8 cellular contexts compared by ENCODE assay signal in genomic region chr1:226548281-226549093, GRCh38. TPM values are rescaled to one million over a fixed set of nuclear protein-coding genes. Genes with fewer than 3 reads are reported as not detected.
DNase-seq lines count a peak whose midpoint lies in the region; ATAC-seq and TF ChIP-seq lines count a peak whose summit lies in the region.

Gene STUM, plus strand, starts transcription at chr1:226548764. Its CDS starts 141 bp downstream, at chr1:226548905.

- peaks cover 73% of the 10 kb centered on the region for H3K27me3 Mint-ChIP-seq in activated T-helper 2 cell treated with anti-CD3 and anti-CD28 coated beads, Interferon-gamma antibody, Interleukin-2, Interleukin-4, amounts not matched to agents 10 μg/mL and 5 μg/mL and 100 μg/mL, durations not matched to agents 14 hours and 24 hours and 36 hours (ENCODE audit: low read depth)

- ATAC-seq in body of pancreas (peak; percentile 67), HG03442 (IDR thresholded peaks at IDR 0.05; ENCODE audit: unreplicated experiment) (no peak)

- intact Hi-C loops in body of pancreas (cut with DNase I), result no loop called here
- intact Hi-C loops in activated T-helper 2 cell treated with anti-CD3 and anti-CD28 coated beads, Interferon-gamma antibody, Interleukin-2, Interleukin-4, amounts not matched to agents 10 μg/mL and 5 μg/mL and 100 μg/mL, durations not matched to agents 14 hours and 24 hours and 36 hours (cut with micrococcal nuclease), result loop anchor here (5.0 kb wide), 1 partner anchor 279 kb away; no protein-coding TSS in a partner anchor

- peak; percentile 4 to 5 for DNase-seq in NOMO-1 (lab: John Stamatoyannopoulos, UW; ENCODE audit: unreplicated experiment in 2 of 2)
- no peak for DNase-seq in NOMO-1 treated with dmso at 0.1 percent for 144 hours (lab: John Stamatoyannopoulos, UW; ENCODE audit: unreplicated experiment)
- peak; percentile 82 for DNase-seq in NCI-H774 (lab: John Stamatoyannopoulos, UW)
- DNase-seq in body of pancreas, result peak; percentile 28 to 62 (median 42)
- DNase-seq in islet precursor cell, result peak; percentile 72
- peak; percentile 19 for DNase-seq in stimulated activated CD4-positive, alpha-beta T cell treated with anti-CD3 and anti-CD28 coated beads, Interleukin-4, amount 100 ng/mL, for 1 hour
- DNase-seq in activated T-helper 2 cell treated with anti-CD3 and anti-CD28 coated beads, Interferon-gamma antibody, Interleukin-2, Interleukin-4, amounts not matched to agents 10 μg/mL and 5 μg/mL and 100 μg/mL, durations not matched to agents 14 hours and 24 hours and 36 hours (ENCODE audit: low spot score), result no peak

- H3K4me3 ChIP-seq in body of pancreas, result peak within 1 kb of the TSS; percentile 3 to 6

- no peaks in the 10 kb centered on the region for H3K36me3 Mint-ChIP-seq in activated T-helper 2 cell treated with anti-CD3 and anti-CD28 coated beads, Interferon-gamma antibody, Interleukin-2, Interleukin-4, amounts not matched to agents 10 μg/mL and 5 μg/mL and 100 μg/mL, durations not matched to agents 14 hours and 24 hours and 36 hours (ENCODE audit: low read depth)

- no peaks in the 10 kb centered on the region for H3K27me3 ChIP-seq in body of pancreas

- peaks cover 10% of the 10 kb centered on the region for H3K4me1 Mint-ChIP-seq in activated T-helper 2 cell treated with anti-CD3 and anti-CD28 coated beads, Interferon-gamma antibody, Interleukin-2, Interleukin-4, amounts not matched to agents 10 μg/mL and 5 μg/mL and 100 μg/mL, durations not matched to agents 14 hours and 24 hours and 36 hours (ENCODE audit: low read depth)

- H3K27ac Mint-ChIP-seq in activated T-helper 2 cell treated with anti-CD3 and anti-CD28 coated beads, Interferon-gamma antibody, Interleukin-2, Interleukin-4, amounts not matched to agents 10 μg/mL and 5 μg/mL and 100 μg/mL, durations not matched to agents 14 hours and 24 hours and 36 hours, result no peak within 1 kb of the TSS

- no peaks in the 10 kb centered on the region for H3K9me3 ChIP-seq in body of pancreas

- no peak for TF ChIP-seq CTCF in body of pancreas (IDR thresholded peaks at IDR 0.05)

- no peak within 1 kb of the TSS for H3K4me3 Mint-ChIP-seq in activated T-helper 2 cell treated with anti-CD3 and anti-CD28 coated beads, Interferon-gamma antibody, Interleukin-2, Interleukin-4, amounts not matched to agents 10 μg/mL and 5 μg/mL and 100 μg/mL, durations not matched to agents 14 hours and 24 hours and 36 hours (ENCODE audit: low read depth)

- H3K9me3 Mint-ChIP-seq in activated T-helper 2 cell treated with anti-CD3 and anti-CD28 coated beads, Interferon-gamma antibody, Interleukin-2, Interleukin-4, amounts not matched to agents 10 μg/mL and 5 μg/mL and 100 μg/mL, durations not matched to agents 14 hours and 24 hours and 36 hours, result no peaks in the 10 kb centered on the region

- peak within 1 kb of the TSS in 1 of 4 donors; percentile 14 for H3K27ac ChIP-seq in body of pancreas

- H3K4me1 ChIP-seq in body of pancreas, result peaks cover 30% of the 10 kb centered on the region

- TF ChIP-seq POLR2A in body of pancreas (IDR thresholded peaks at IDR 0.05), result peak in 1 of 3 donors; percentile 22

- H3K36me3 ChIP-seq in body of pancreas (replicated peaks in 1 of 2; ENCODE audit: insufficient read depth in 1 of 2, low read depth in 2 of 2), result no peaks in the 10 kb centered on the region

- WGBS in body of pancreas, 2 donors, result 0 to 2% methylated on average over 37 to 57 of the region's 82 CpGs

RNA-seq across cellular contexts. Expression of gene STUM, which starts in this region (rescaled TPM):
- total RNA-seq in body of pancreas, result 1 to 10 TPM; 1.3 to 1.6 TPM
- not detected in 2 replicates for total RNA-seq in activated T-helper 2 cell treated with anti-CD3 and anti-CD28 coated beads, Interferon-gamma antibody, Interleukin-2, Interleukin-4, amounts not matched to agents 10 μg/mL and 5 μg/mL and 100 μg/mL, durations not matched to agents 14 hours and 24 hours and 36 hours

Comparison
In these comparisons a context has a peak if more than half of its experiments do, and no peak if none do; other contexts are left out.
1. DNase-seq: peak in NOMO-1 (2 of 2), NCI-H774 (single experiment), body of pancreas (4 of 4), islet precursor cell (single experiment) and stimulated activated CD4-positive, alpha-beta T cell treated with anti-CD3 and anti-CD28 coated beads, Interleukin-4, amount 100 ng/mL, for 1 hour (single experiment); none in NOMO-1 treated with dmso at 0.1 percent for 144 hours (single experiment) and activated T-helper 2 cell treated with anti-CD3 and anti-CD28 coated beads, Interferon-gamma antibody, Interleukin-2, Interleukin-4, amounts not matched to agents 10 μg/mL and 5 μg/mL and 100 μg/mL, durations not matched to agents 14 hours and 24 hours and 36 hours (single experiment).